23 cellular contexts compared by ENCODE assay signal in the genomic region with DNA sequence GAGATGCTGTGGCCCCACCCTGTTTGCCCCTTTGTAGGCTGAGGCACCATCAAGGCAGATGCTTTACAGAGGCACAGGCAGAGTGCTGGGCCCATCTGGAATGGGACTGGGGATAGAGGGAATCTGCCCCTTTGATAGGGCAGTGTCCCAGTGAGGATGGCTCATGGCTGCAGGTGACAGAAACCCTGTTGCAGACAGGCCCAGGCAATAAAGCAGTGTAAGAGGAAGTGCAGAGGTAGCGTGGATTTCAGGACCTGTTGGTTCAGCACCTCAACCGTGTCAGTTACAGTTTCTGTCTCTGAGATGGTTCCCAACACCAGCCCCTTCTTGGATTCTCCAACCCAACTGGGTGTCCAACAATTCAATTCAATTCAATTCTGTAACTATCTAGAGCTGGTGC.
"Had no signal": no experiment of that assay in that cellular context is flagged by ENCODE, and none has a peak within 500 bp of the region (broad histone marks: within the 10 kb centered on the region; RNA-seq: fewer than 3 reads in every experiment).

No MANE protein-coding gene starts in this region.

- ATAC-seq: activated CD8-positive, alpha-beta T cell treated with anti-CD3 and anti-CD28 coated beads, Interleukin-2, amount 10 ng/mL, durations not matched to agents 7 days and 5 days; activated naive CD4-positive, alpha-beta T cell treated with anti-CD3 and anti-CD28 coated beads, Interleukin-2, amount 50 U/mL, for 72 hours; activated naive CD8-positive, alpha-beta T cell treated with anti-CD3 and anti-CD28 coated beads, Interleukin-2, amount 50 U/mL, for 24 hours; body of pancreas; PC-3 had no signal

- H3K27ac ChIP-seq: ascending aorta, body of pancreas had no signal

- H3K9me3 ChIP-seq: ascending aorta, body of pancreas had no signal

- H3K27me3 ChIP-seq: ascending aorta, body of pancreas had no signal

- H3K9me3 Mint-ChIP-seq: activated naive CD4-positive, alpha-beta T cell treated with anti-CD3 and anti-CD28 coated beads, Interleukin-2, amount 50 U/mL, for 72 hours; activated naive CD8-positive, alpha-beta T cell treated with anti-CD3 and anti-CD28 coated beads, Interleukin-2, amount 50 U/mL, for 24 hours; T-helper 1 cell treated with Interleukin-12 subunit alpha and Interleukin-12 subunit beta and Interleukin-4 antibody, amounts not matched to agents 30 μg/mL and 1 μg/mL, for 36 hours had no signal

- H3K36me3 ChIP-seq: ascending aorta had no signal

- H3K4me3 ChIP-seq: ascending aorta, body of pancreas had no signal

- H3K36me3 Mint-ChIP-seq: activated naive CD4-positive, alpha-beta T cell treated with anti-CD3 and anti-CD28 coated beads, Interleukin-2, amount 50 U/mL, for 72 hours had no signal

- FAIRE-seq: RCC 7860 had no signal

- H3K4me3 Mint-ChIP-seq: activated CD8-positive, alpha-beta T cell treated with anti-CD3 and anti-CD28 coated beads, Interleukin-2, amount 10 ng/mL, durations not matched to agents 7 days and 5 days; activated naive CD8-positive, alpha-beta T cell treated with anti-CD3 and anti-CD28 coated beads, Interleukin-2, amount 50 U/mL, for 24 hours; T-helper 1 cell treated with Interleukin-12 subunit alpha and Interleukin-12 subunit beta and Interleukin-4 antibody, amounts not matched to agents 30 μg/mL and 1 μg/mL, for 36 hours had no signal

- DNase-seq: activated CD4-positive, alpha-beta T cell treated with anti-CD3 and anti-CD28 coated beads for 48 hours; activated CD4-positive, alpha-beta T cell treated with anti-CD3 and anti-CD28 coated beads, Interleukin-2, amount 50 U/mL, for 4 hours; activated CD4-positive, CD25-positive, alpha-beta regulatory T cell treated with anti-CD3 and anti-CD28 coated beads, Interleukin-2, amount 50 U/mL, for 72 hours; activated CD8-positive, alpha-beta memory T cell treated with anti-CD3 and anti-CD28 coated beads, Interleukin-2, amount 50 U/mL, for 48 hours; activated CD8-positive, alpha-beta T cell treated with anti-CD3 and anti-CD28 coated beads, Interleukin-2, amount 10 ng/mL, durations not matched to agents 7 days and 5 days; activated naive CD8-positive, alpha-beta T cell treated with anti-CD3 and anti-CD28 coated beads, Interleukin-2, amount 50 U/mL, for 24 hours; activated T-cell treated with anti-CD3 and anti-CD28 coated beads, Interleukin-2, amount 50 U/mL, for 1 hour; amniotic stem cell; body of pancreas; central memory CD4-positive, alpha-beta T cell; MM.1S; NCI-H1105; NCI-H1436; NCI-H1694 treated with DMSO at 0.1 percent for 48 hours; NCI-H2081; NCI-H524; NCI-H748 treated with DMSO at 0.1 percent for 48 hours; PC-3; SHP77 had no signal

- H3K4me1 ChIP-seq: ascending aorta had no signal

- H3K27ac Mint-ChIP-seq: activated CD8-positive, alpha-beta T cell treated with anti-CD3 and anti-CD28 coated beads, Interleukin-2, amount 10 ng/mL, durations not matched to agents 7 days and 5 days; activated naive CD4-positive, alpha-beta T cell treated with anti-CD3 and anti-CD28 coated beads, Interleukin-2, amount 50 U/mL, for 72 hours; activated naive CD8-positive, alpha-beta T cell treated with anti-CD3 and anti-CD28 coated beads, Interleukin-2, amount 50 U/mL, for 24 hours; T-helper 1 cell treated with Interleukin-12 subunit alpha and Interleukin-12 subunit beta and Interleukin-4 antibody, amounts not matched to agents 30 μg/mL and 1 μg/mL, for 36 hours had no signal
